27 cellular contexts compared by ENCODE assay signal in the genomic region with DNA sequence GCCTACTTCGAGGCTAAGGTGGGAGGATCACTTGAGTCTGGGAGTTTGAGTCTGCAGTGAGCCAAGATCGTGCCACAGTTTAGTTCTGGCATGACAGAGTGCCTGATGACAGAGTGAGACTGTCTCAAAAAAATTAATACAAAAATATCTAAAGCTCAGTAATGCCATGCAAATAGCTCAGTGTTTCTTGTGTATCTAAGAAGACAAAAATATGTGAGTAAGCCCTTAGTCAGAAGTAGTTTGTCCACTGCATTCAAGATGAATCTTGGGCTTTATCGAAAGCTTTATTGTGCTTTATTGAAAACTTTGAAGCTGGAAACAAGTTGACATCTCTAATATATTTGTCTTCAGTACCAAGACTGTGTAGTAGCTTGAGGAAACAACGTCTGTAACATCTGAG.
DNase-seq lines count a peak whose midpoint lies in the region; ATAC-seq and TF ChIP-seq lines count a peak whose summit lies in the region.
"Had no signal": no experiment of that assay in that cellular context is flagged by ENCODE, and none has a peak within 500 bp of the region (broad histone marks: within the 10 kb centered on the region; RNA-seq: fewer than 3 reads in every experiment).

No MANE protein-coding gene starts in this region.

- H3K27me3 Mint-ChIP-seq in HFFc6 (ENCODE audit: insufficient read depth) = peaks cover 5% of the 10 kb centered on the region

- no peak overlapping the region for H3K4me3 ChIP-seq in epithelial cell of esophagus (ENCODE audit: low read length)
- H3K4me3 ChIP-seq: A549, PC-9, SJCRH30 had no signal

- no peak overlapping the region; the same call in 1 of the 2 replicates for H3K4me3 Mint-ChIP-seq in HFFc6
- H3K4me3 Mint-ChIP-seq: CD14-positive monocyte; CD8-positive, alpha-beta memory T cell had no signal

- ATAC-seq in GM21619 (IDR thresholded peaks at IDR 0.05; ENCODE audit: unreplicated experiment) = no peak
- no peak for ATAC-seq in HG03571 (IDR thresholded peaks at IDR 0.05; ENCODE audit: unreplicated experiment)
- ATAC-seq: A549, HepG2, Right ventricle myocardium inferior, SK-N-SH treated with all-trans-retinoic acid at 6 μM for 48 hours had no signal

- DNase-seq in GM04503 (ENCODE audit: low read depth) (peak; percentile 39), HFFc6 (peak; percentile 7), epithelial cell of esophagus (ENCODE audit: low read depth) (peak; percentile 51), foreskin melanocyte (no peak), H4 (ENCODE audit: low spot score) (no peak)
- DNase-seq: BE2C; CD8-positive, alpha-beta memory T cell; DMS79 treated with DMSO at 0.1 percent for 48 hours; Karpas-422; MV-4-11; NCI-H1105; NCI-H1436 treated with DMSO at 0.1 percent for 48 hours; NCI-H187 treated with DMSO at 0.1 percent for 48 hours; NCI-H2107; NCI-H446 treated with DMSO at 0.1 percent for 48 hours; NCI-H526; NCI-H82; NK-92 treated with Interleukin-12 subunit alpha and Interleukin-12 subunit beta, amount 100 ng/mL, for 24 hours; PC-9; SJCRH30 had no signal

- H3K9me3 Mint-ChIP-seq in HFFc6 = no peaks in the 10 kb centered on the region
- H3K9me3 Mint-ChIP-seq: CD14-positive monocyte; CD8-positive, alpha-beta memory T cell had no signal

- H3K36me3 Mint-ChIP-seq in HFFc6 (ENCODE audit: low read depth) = no peaks in the 10 kb centered on the region
- H3K36me3 Mint-ChIP-seq: CD14-positive monocyte; CD8-positive, alpha-beta memory T cell had no signal

- no peak overlapping the region for H3K27ac Mint-ChIP-seq in HFFc6
- H3K27ac Mint-ChIP-seq: CD14-positive monocyte; CD8-positive, alpha-beta memory T cell had no signal

- TF ChIP-seq CTCF in HFFc6 (IDR thresholded peaks at IDR 0.05) (no peak), epithelial cell of esophagus (IDR thresholded peaks at IDR 0.05; ENCODE audit: insufficient read depth, low read depth, low read length, missing control alignments) (no peak)

- H3K4me1 Mint-ChIP-seq in HFFc6 (ENCODE audit: low read depth) = peaks cover 17% of the 10 kb centered on the region
- H3K4me1 Mint-ChIP-seq: CD14-positive monocyte; CD8-positive, alpha-beta memory T cell had no signal

Comparison
In these comparisons a context has a peak if more than half of its experiments do, and no peak if none do; other contexts are left out.
1. DNase-seq: peak in GM04503 (single experiment), HFFc6 (single experiment) and epithelial cell of esophagus (single experiment); none in foreskin melanocyte (single experiment) and H4 (single experiment).